In genomic region chr10:59680199-59680598, GRCh38 we compare ENCODE assay signal across 19 cellular contexts. TPM values are rescaled to one million over a fixed set of nuclear protein-coding genes. Genes with fewer than 3 reads are reported as not detected.
DNase-seq lines count a peak whose midpoint lies in the region; ATAC-seq and TF ChIP-seq lines count a peak whose summit lies in the region.
"Had no signal": no experiment of that assay in that cellular context is flagged by ENCODE, and none has a peak within 500 bp of the region (broad histone marks: within the 10 kb centered on the region; RNA-seq: fewer than 3 reads in every experiment).

No MANE protein-coding gene starts in this region.

- ATAC-seq in lower lobe of right lung: no peak
- ATAC-seq: A549, GM12878, GM23338 had no signal

- in situ Hi-C loops in SK-MEL-5 (cut with HindIII; ENCODE audit: low pct_unique_long_range_greater_than_20kb, low sequenced_read_pairs): no loop called here

- H3K4me1 ChIP-seq in esophagus (ENCODE audit: control insufficient read depth in 2 of 2, insufficient read depth in 2 of 2, low read length in 1 of 2) (no peaks in the 10 kb centered on the region), lower lobe of right lung (no peaks in the 10 kb centered on the region)
- H3K4me1 ChIP-seq: A549 had no signal

- 63 to 82% methylated on average over 1 of the region's 1 CpG for WGBS in esophagus, 2 donors

- intact Hi-C loops in lower lobe of right lung (cut with DNase I): no loop called here

- no peak overlapping the region for H3K4me3 ChIP-seq in esophagus (ENCODE audit: low read depth in 1 of 2, low read length in 2 of 2)
- H3K4me3 ChIP-seq in lower lobe of right lung: no peak overlapping the region
- H3K4me3 ChIP-seq: A549, GM12878, GM23338 had no signal

- H3K27me3 ChIP-seq in esophagus (ENCODE audit: control insufficient read depth in 1 of 2, insufficient read depth in 2 of 2, low read length in 2 of 2): no peaks in the 10 kb centered on the region
- H3K27me3 ChIP-seq in lower lobe of right lung (ENCODE audit: low read depth): no peaks in the 10 kb centered on the region

- peak; percentile 19 for DNase-seq in NCI-H82 (lab: John Stamatoyannopoulos, UW)
- no peak for DNase-seq in NCI-H82 treated with DMSO at 0.1 percent for 48 hours (lab: John Stamatoyannopoulos, UW; ENCODE audit: unreplicated experiment)
- DNase-seq in SK-MEL-5 (ENCODE audit: low read depth, low spot score): peak; percentile 51
- DNase-seq in DMS79 treated with DMSO at 0.1 percent for 48 hours (lab: John Stamatoyannopoulos, UW): no peak
- no peak for DNase-seq in HUDEP-2 (lab: John Stamatoyannopoulos, UW; ENCODE audit: unreplicated experiment in 76 of 76)
- no peak for DNase-seq in lower lobe of right lung
- DNase-seq: AML-193; CD4-positive, alpha-beta T cell; DMS153; DMS79; HCEC 1CT; IMR-90 had no signal

- no peak for TF ChIP-seq CTCF in lower lobe of right lung (IDR thresholded peaks at IDR 0.05)

- H3K27ac ChIP-seq in esophagus (ENCODE audit: low read depth in 2 of 2, low read length in 1 of 2) (peak overlapping the region; percentile 71 to 76), lower lobe of right lung (no peak overlapping the region)
- H3K27ac ChIP-seq: 22Rv1, A549, C4-2B, HL-60 had no signal

- H3K36me3 ChIP-seq in esophagus (ENCODE audit: control insufficient read depth in 2 of 2, insufficient read depth in 2 of 2, low read length in 1 of 2): no peaks in the 10 kb centered on the region
- H3K36me3 ChIP-seq in lower lobe of right lung: no peaks in the 10 kb centered on the region

- no peaks in the 10 kb centered on the region for H3K9me3 ChIP-seq in esophagus (ENCODE audit: control insufficient read depth in 2 of 2, insufficient read depth in 1 of 2, low read depth in 1 of 2, low read length in 1 of 2)
- H3K9me3 ChIP-seq in lower lobe of right lung: no peaks in the 10 kb centered on the region
- H3K9me3 ChIP-seq: A549 had no signal

RNA-seq across cellular contexts. Expression of gene SLC16A9, which starts 29.5 kb away (rescaled TPM):
- total RNA-seq in SK-MEL-5 (2014; rRNA removed; shearing (Covaris generic)): 0.03 TPM in 1 of 2 replicates, not detected in the other
- 0.05 and 0.16 TPM in 2 replicates for polyA plus RNA-seq in SK-MEL-5 (2015; cell fraction: cytosol; rRNA removed)
- polyA plus RNA-seq in SK-MEL-5 (2015; cell fraction: nucleus; rRNA removed): 0.59 TPM in 1 of 2 replicates, not detected in the other
- polyA plus RNA-seq in esophagus: 1 to 10 TPM; 4.9 to 6.8 TPM
- 0.83 TPM for total RNA-seq in lower lobe of right lung
- total RNA-seq: CD4-positive, alpha-beta T cell had no signal

Comparison
In these comparisons a context has a peak if more than half of its experiments do, and no peak if none do; other contexts are left out.
1. DNase-seq: peak in NCI-H82 (single experiment) and SK-MEL-5 (single experiment); none in NCI-H82 treated with DMSO at 0.1 percent for 48 hours (single experiment), DMS79 treated with DMSO at 0.1 percent for 48 hours (single experiment), HUDEP-2 (0 of 76) and lower lobe of right lung (single experiment).